8 cellular contexts compared by ENCODE assay signal in genomic region chr3:73623996-73624362, GRCh38. TPM values are rescaled to one million over a fixed set of nuclear protein-coding genes. Genes with fewer than 3 reads are reported as not detected.
A peak's percentile ranks its signal among the peaks of the same experiment; 100 is the strongest.
DNase-seq lines count a peak whose midpoint lies in the region; ATAC-seq, FAIRE-seq and TF ChIP-seq lines count a peak whose summit lies in the region.

No MANE protein-coding gene starts in this region.

- H3K27ac Mint-ChIP-seq in activated naive CD8-positive, alpha-beta T cell treated with anti-CD3 and anti-CD28 coated beads, Interleukin-2, amount 50 U/mL, for 24 hours, result no peak overlapping the region

- peak; percentile 16 for DNase-seq in DMS 273 treated with DMSO at 0.1 percent for 48 hours (lab: John Stamatoyannopoulos, UW)
- peak; percentile 53 for DNase-seq in RPMI7951 (ENCODE audit: low read depth)
- peak; percentile 34 for DNase-seq in glomerular visceral epithelial cell (ENCODE audit: extremely low spot score)
- peak in 9 of 10 donors; percentile 18 to 92 (median 52) for DNase-seq in posterior cingulate gyrus
- DNase-seq in activated naive CD8-positive, alpha-beta T cell treated with anti-CD3 and anti-CD28 coated beads, Interleukin-2, amount 50 U/mL, for 24 hours, result no peak
- no peak for DNase-seq in activated gamma-delta T cell treated with Interleukin-2 at 50 U/mL for 16 hours
- DNase-seq in GM12891 (ENCODE audit: insufficient read length, low spot score), result no peak
- DNase-seq in stimulated activated CD4-positive, alpha-beta T cell treated with anti-CD3 and anti-CD28 coated beads, Interleukin-2, amount 100 ng/mL, for 48 hours, result no peak

- ATAC-seq in activated naive CD8-positive, alpha-beta T cell treated with anti-CD3 and anti-CD28 coated beads, Interleukin-2, amount 50 U/mL, for 24 hours, result no peak

- FAIRE-seq in GM12891 (lab: Jason Lieb, UNC), result no peak

- peaks cover 13% of the 10 kb centered on the region for H3K27me3 Mint-ChIP-seq in activated naive CD8-positive, alpha-beta T cell treated with anti-CD3 and anti-CD28 coated beads, Interleukin-2, amount 50 U/mL, for 24 hours

- H3K36me3 Mint-ChIP-seq in activated naive CD8-positive, alpha-beta T cell treated with anti-CD3 and anti-CD28 coated beads, Interleukin-2, amount 50 U/mL, for 24 hours (ENCODE audit: low read depth), result no peaks in the 10 kb centered on the region

- H3K4me1 Mint-ChIP-seq in activated naive CD8-positive, alpha-beta T cell treated with anti-CD3 and anti-CD28 coated beads, Interleukin-2, amount 50 U/mL, for 24 hours, result no peaks in the 10 kb centered on the region

- no peak for TF ChIP-seq POLR2A in GM12891 (IDR thresholded peaks at IDR 0.05; ENCODE audit: low read depth, low read length)

- H3K4me3 Mint-ChIP-seq in activated naive CD8-positive, alpha-beta T cell treated with anti-CD3 and anti-CD28 coated beads, Interleukin-2, amount 50 U/mL, for 24 hours, result no peak overlapping the region

- intact Hi-C loops in posterior cingulate gyrus (cut with DNase I), result loop anchor here (10.0 kb wide), 2 partner anchors 109 to 221 kb away; no protein-coding TSS in a partner anchor

- H3K9me3 Mint-ChIP-seq in activated naive CD8-positive, alpha-beta T cell treated with anti-CD3 and anti-CD28 coated beads, Interleukin-2, amount 50 U/mL, for 24 hours, result no peaks in the 10 kb centered on the region

TF ChIP-seq in GM12891, 5 proteins besides CTCF, POLR2A, EP300 and RAD21:
- no peak for TF ChIP-seq POLR2AphosphoS5 (IDR thresholded peaks at IDR 0.05; ENCODE audit: low read depth, low read length)
- no peak for TF ChIP-seq TAF1 (IDR thresholded peaks at IDR 0.05; ENCODE audit: low read depth, low read length)
- no peak for TF ChIP-seq PAX5 (IDR thresholded peaks at IDR 0.05; ENCODE audit: insufficient read depth, low read length, severe bottlenecking)
- no peak for TF ChIP-seq SPI1 (IDR thresholded peaks at IDR 0.05; ENCODE audit: low read depth, low read length)
- no peak for TF ChIP-seq POU2F2 (IDR thresholded peaks at IDR 0.05; ENCODE audit: low read depth, low read length)

RNA-seq across cellular contexts. Expression of gene PDZRN3, which starts 0.8 kb away (rescaled TPM):
- 3.5 and 3.8 TPM in 2 replicates for total RNA-seq in RPMI7951 (2014; rRNA removed; shearing (Covaris generic))
- polyA plus RNA-seq in GM12891 (2012; ENCODE audit: low read depth, missing spikeins), result not detected

Comparison
In these comparisons a context has a peak if more than half of its experiments do, and no peak if none do; other contexts are left out.
1. DNase-seq: peak in DMS 273 treated with DMSO at 0.1 percent for 48 hours (single experiment), RPMI7951 (single experiment), glomerular visceral epithelial cell (single experiment) and posterior cingulate gyrus (9 of 10); none in activated naive CD8-positive, alpha-beta T cell treated with anti-CD3 and anti-CD28 coated beads, Interleukin-2, amount 50 U/mL, for 24 hours (single experiment), activated gamma-delta T cell treated with Interleukin-2 at 50 U/mL for 16 hours (single experiment), GM12891 (single experiment) and stimulated activated CD4-positive, alpha-beta T cell treated with anti-CD3 and anti-CD28 coated beads, Interleukin-2, amount 100 ng/mL, for 48 hours (0 of 2).